ENCODE assay signal across 10 cellular contexts in the genomic region with DNA sequence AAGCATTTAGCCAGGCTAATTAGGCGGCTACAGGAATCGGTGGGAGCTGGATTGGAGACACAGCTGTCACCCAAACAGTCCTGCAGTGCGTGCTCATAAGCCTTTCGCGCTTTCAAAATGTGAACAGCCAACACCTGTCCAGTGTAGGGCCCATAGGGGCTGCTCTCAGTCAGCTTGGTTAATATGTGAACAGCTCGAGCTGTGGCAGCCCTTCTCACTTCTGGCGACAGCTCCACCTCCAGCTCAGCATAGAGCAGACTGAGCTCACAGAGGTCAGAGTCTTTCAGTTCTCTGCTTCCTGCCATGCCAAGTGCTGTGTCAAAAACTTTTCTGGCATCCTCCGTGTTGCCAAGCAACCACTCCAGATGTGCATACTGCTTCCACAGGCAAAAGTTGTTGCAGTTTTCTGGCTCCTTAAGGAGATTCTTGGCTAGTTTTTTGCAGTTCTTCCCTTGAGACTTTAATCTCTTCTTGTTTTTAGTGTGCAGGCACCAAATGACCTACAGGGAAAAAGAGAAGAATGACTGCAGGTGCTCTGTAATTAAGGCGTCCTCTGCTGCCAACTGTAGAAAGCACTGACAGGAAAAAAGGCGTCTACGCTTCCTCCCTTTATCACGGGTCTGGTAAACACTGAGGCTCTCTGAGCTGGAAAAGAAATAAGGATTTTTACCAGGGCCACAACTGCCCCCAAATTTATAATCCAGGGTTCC. TPM values are rescaled to one million over a fixed set of nuclear protein-coding genes. Genes with fewer than 3 reads are reported as not detected.
A peak's percentile ranks its signal among the peaks of the same experiment; 100 is the strongest.
DNase-seq lines count a peak whose midpoint lies in the region; ATAC-seq, FAIRE-seq and TF ChIP-seq lines count a peak whose summit lies in the region.
"Had no signal": no experiment of that assay in that cellular context is flagged by ENCODE, and none has a peak within 500 bp of the region (broad histone marks: within the 10 kb centered on the region; RNA-seq: fewer than 3 reads in every experiment).

No MANE protein-coding gene starts in this region.

- H3K4me1 Mint-ChIP-seq in immature natural killer cell, result peaks cover 6 to 11% of the 10 kb centered on the region in 2 donors
- H3K4me1 Mint-ChIP-seq: memory B cell had no signal

- no peak overlapping the region for H3K4me3 Mint-ChIP-seq in immature natural killer cell
- H3K4me3 Mint-ChIP-seq: memory B cell had no signal

- TF ChIP-seq CTCF in kidney (IDR thresholded peaks at IDR 0.05; ENCODE audit: borderline replicate concordance, extremely low read depth, insufficient read depth), result no peak

- no peak overlapping the region for H3K9ac ChIP-seq in kidney (ENCODE audit: low read length in 2 of 2)

- H3K4me3 ChIP-seq in kidney (ENCODE audit: low read length in 2 of 2), result no peak overlapping the region

- no peak for FAIRE-seq in kidney (lab: Jason Lieb, UNC)

- peak; percentile 96 for ATAC-seq in GM18861 (IDR thresholded peaks at IDR 0.05; ENCODE audit: unreplicated experiment)
- peak; percentile 96 for ATAC-seq in GM21786 (IDR thresholded peaks at IDR 0.05; ENCODE audit: unreplicated experiment)

- H3K4me1 ChIP-seq in kidney (ENCODE audit: control insufficient read depth in 1 of 2, insufficient read depth in 1 of 2, low read depth in 1 of 2, low read length in 2 of 2), result peaks cover 0 to 6% of the 10 kb centered on the region in 2 donors

- H3K9me3 ChIP-seq in kidney (ENCODE audit: control insufficient read depth in 1 of 2, low read length in 2 of 2), result no peaks in the 10 kb centered on the region

- no peaks in the 10 kb centered on the region for H3K9me3 Mint-ChIP-seq in immature natural killer cell
- H3K9me3 Mint-ChIP-seq: memory B cell had no signal

- H3K27ac ChIP-seq in kidney (ENCODE audit: low read depth in 2 of 2, low read length in 2 of 2), result no peak overlapping the region

- H3K27me3 Mint-ChIP-seq in immature natural killer cell (ENCODE audit: low read depth in 3 of 3), result peaks cover 0 to 3% (median 2%) of the 10 kb centered on the region in 3 donors
- H3K27me3 Mint-ChIP-seq: memory B cell had no signal

- peaks cover 34 to 48% of the 10 kb centered on the region in 2 donors for H3K36me3 ChIP-seq in kidney (ENCODE audit: control insufficient read depth in 1 of 2, insufficient read depth in 2 of 2, low read length in 2 of 2)

- H3K36me3 Mint-ChIP-seq in immature natural killer cell, result peaks cover 20 to 46% (median 34%) of the 10 kb centered on the region in 3 donors

- peak overlapping the region in 4 of 6 donors; percentile 22 to 53 (median 26) for H3K27ac Mint-ChIP-seq in immature natural killer cell
- H3K27ac Mint-ChIP-seq: memory B cell had no signal

- intact Hi-C loops in kidney (cut with DNase I), result no loop called here

- DNase-seq in NCI-H1105 treated with DMSO at 0.1 percent for 48 hours (lab: John Stamatoyannopoulos, UW) (peak; percentile 79), immature natural killer cell (peak in 2 of 3 donors; percentile 9 to 29), SHP77 (lab: John Stamatoyannopoulos, UW) (no peak), DMS114 treated with DMSO at 0.1 percent for 48 hours (lab: John Stamatoyannopoulos, UW; ENCODE audit: unreplicated experiment) (no peak), kidney (no peak), NAMALWA (ENCODE audit: low spot score) (no peak)
- DNase-seq: DMS79 treated with DMSO at 0.1 percent for 48 hours had no signal

RNA-seq across cellular contexts. Expression of gene PSMC1, which starts 32.4 kb away (rescaled TPM):
- polyA plus RNA-seq in immature natural killer cell (100 to 1,000 TPM; 139 to 193 (median 145) TPM), kidney (ENCODE audit: insufficient read depth, low read depth, low replicate concordance) (172 TPM)
- total RNA-seq in kidney, result 88.9 TPM

RNA-seq across cellular contexts. Expression of gene NRDE2, which starts 42.9 kb away (rescaled TPM):
- polyA plus RNA-seq in immature natural killer cell (10 to 100 TPM in 1 of 3 donors, 1 to 10 TPM in 2; 7.2 to 11.6 (median 9.1) TPM), kidney (ENCODE audit: insufficient read depth, low read depth, low replicate concordance) (7.0 TPM)
- total RNA-seq in kidney, result 27.9 TPM

Comparison
In these comparisons a context has a peak if more than half of its experiments do, and no peak if none do; other contexts are left out.
1. DNase-seq: peak in NCI-H1105 treated with DMSO at 0.1 percent for 48 hours (single experiment) and immature natural killer cell (2 of 3); none in SHP77 (0 of 2), DMS114 treated with DMSO at 0.1 percent for 48 hours (single experiment), kidney (single experiment) and NAMALWA (single experiment).